In the genomic region with DNA sequence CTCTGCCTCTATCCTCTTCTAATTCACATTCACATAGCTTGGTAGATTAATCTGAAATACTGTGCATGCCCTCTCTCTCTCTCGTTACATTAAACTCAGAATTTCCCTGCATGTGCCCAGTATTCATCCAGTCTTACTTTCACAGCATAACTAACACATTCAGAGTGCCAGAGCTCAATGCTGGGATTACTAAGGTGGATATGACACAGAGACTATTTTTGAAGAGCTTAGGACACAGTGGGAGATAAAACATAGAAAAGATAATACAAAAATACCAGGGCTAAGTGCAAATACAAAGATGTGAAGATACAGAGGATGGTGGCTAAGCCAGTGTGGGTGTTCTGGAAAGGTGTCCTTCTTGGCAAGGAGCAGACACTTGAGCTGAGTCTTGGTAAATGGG, we compare ENCODE assay signal across 33 cellular contexts.
"Had no signal": no experiment of that assay in that cellular context is flagged by ENCODE, and none has a peak within 500 bp of the region (broad histone marks: within the 10 kb centered on the region; RNA-seq: fewer than 3 reads in every experiment).

No MANE protein-coding gene starts in this region.

- H3K4me3 Mint-ChIP-seq: activated B cell treated with CpG ODN at 0.5 μM for 24 hours; activated CD8-positive, alpha-beta T cell treated with anti-CD3 and anti-CD28 coated beads for 36 hours; activated naive CD4-positive, alpha-beta T cell treated with anti-CD3 and anti-CD28 coated beads, Interleukin-2, amount 10 ng/mL, durations not matched to agents 7 days and 5 days; activated naive CD8-positive, alpha-beta T cell treated with anti-CD3 and anti-CD28 coated beads, Interleukin-2, amount 10 ng/mL, durations not matched to agents 7 days and 5 days; activated T-cell treated with anti-CD3 and anti-CD28 coated beads, Interleukin-2, amount 50 U/mL, for 4 hours; activated T-helper 17 cell treated with anti-CD3 and anti-CD28 coated beads, Interleukin-2, amount 50 U/mL, for 72 hours; brain; T-helper 17 cell; T-helper 2 cell treated with Interferon-gamma antibody and Interleukin-4, amounts not matched to agents 5 μg/mL and 100 μg/mL, for 36 hours had no signal

- H3K4me3 ChIP-seq: ascending aorta, breast epithelium, cardiac muscle cell, esophagus muscularis mucosa, gastrocnemius medialis had no signal

- H3K9me3 Mint-ChIP-seq: activated B cell treated with CpG ODN at 0.5 μM for 24 hours; activated CD8-positive, alpha-beta T cell treated with anti-CD3 and anti-CD28 coated beads for 36 hours; activated naive CD4-positive, alpha-beta T cell treated with anti-CD3 and anti-CD28 coated beads, Interleukin-2, amount 10 ng/mL, durations not matched to agents 7 days and 5 days; activated naive CD4-positive, alpha-beta T cell treated with anti-CD3 and anti-CD28 coated beads, Interleukin-2, amount 50 U/mL, for 72 hours; activated naive CD8-positive, alpha-beta T cell treated with anti-CD3 and anti-CD28 coated beads, Interleukin-2, amount 10 ng/mL, durations not matched to agents 7 days and 5 days; activated T-cell treated with anti-CD3 and anti-CD28 coated beads, Interleukin-2, amount 50 U/mL, for 4 hours; activated T-helper 17 cell treated with anti-CD3 and anti-CD28 coated beads, Interleukin-2, amount 50 U/mL, for 72 hours; brain; effector memory CD8-positive, alpha-beta T cell; T-helper 2 cell treated with Interferon-gamma antibody and Interleukin-4, amounts not matched to agents 5 μg/mL and 100 μg/mL, for 36 hours had no signal

- H3K27me3 ChIP-seq: ascending aorta, breast epithelium, esophagus muscularis mucosa, gastrocnemius medialis had no signal

- ATAC-seq: activated CD4-positive, CD25-positive, alpha-beta regulatory T cell treated with anti-CD3 and anti-CD28 coated beads, Interleukin-2, amount 50 U/mL, for 24 hours; activated CD8-positive, alpha-beta T cell treated with anti-CD3 and anti-CD28 coated beads for 36 hours; activated naive CD4-positive, alpha-beta T cell treated with anti-CD3 and anti-CD28 coated beads, Interleukin-2, amount 50 U/mL, for 72 hours; activated T-cell treated with anti-CD3 and anti-CD28 coated beads, Interleukin-2, amount 50 U/mL, for 4 hours; activated T-helper 17 cell treated with anti-CD3 and anti-CD28 coated beads, Interleukin-2, amount 50 U/mL, for 72 hours; effector memory CD8-positive, alpha-beta T cell; foreskin keratinocyte; gastrocnemius medialis; T-helper 17 cell had no signal

- H3K4me1 Mint-ChIP-seq: activated T-helper 17 cell treated with anti-CD3 and anti-CD28 coated beads, Interleukin-2, amount 50 U/mL, for 72 hours; T-helper 17 cell had no signal

- H3K9me3 ChIP-seq: ascending aorta, breast epithelium, esophagus muscularis mucosa, gastrocnemius medialis had no signal

- H3K36me3 ChIP-seq: ascending aorta, breast epithelium, cardiac muscle cell, gastrocnemius medialis, WERI-Rb-1 had no signal

- H3K27ac Mint-ChIP-seq: activated B cell treated with CpG ODN at 0.5 μM for 24 hours; activated CD8-positive, alpha-beta T cell treated with anti-CD3 and anti-CD28 coated beads for 36 hours; activated naive CD4-positive, alpha-beta T cell treated with anti-CD3 and anti-CD28 coated beads, Interleukin-2, amount 10 ng/mL, durations not matched to agents 7 days and 5 days; activated naive CD4-positive, alpha-beta T cell treated with anti-CD3 and anti-CD28 coated beads, Interleukin-2, amount 50 U/mL, for 72 hours; activated naive CD8-positive, alpha-beta T cell treated with anti-CD3 and anti-CD28 coated beads, Interleukin-2, amount 10 ng/mL, durations not matched to agents 7 days and 5 days; activated T-helper 17 cell treated with anti-CD3 and anti-CD28 coated beads, Interleukin-2, amount 50 U/mL, for 72 hours; brain; T-helper 17 cell; T-helper 2 cell treated with Interferon-gamma antibody and Interleukin-4, amounts not matched to agents 5 μg/mL and 100 μg/mL, for 36 hours had no signal

- H3K27ac ChIP-seq: ascending aorta, breast epithelium, cardiac muscle cell, esophagus muscularis mucosa, foreskin keratinocyte, gastrocnemius medialis, WERI-Rb-1 had no signal

- H3K4me1 ChIP-seq: ascending aorta, breast epithelium, foreskin keratinocyte had no signal

- H3K27me3 Mint-ChIP-seq: effector memory CD8-positive, alpha-beta T cell had no signal

- DNase-seq: activated B cell treated with CpG ODN at 0.5 μM for 24 hours; activated CD4-positive, alpha-beta T cell treated with anti-CD3 and anti-CD28 coated beads for 48 hours; activated CD4-positive, alpha-beta T cell treated with anti-CD3 and anti-CD28 coated beads, Interleukin-2, amount 50 U/mL, for 1 hour; activated CD4-positive, alpha-beta T cell treated with anti-CD3 and anti-CD28 coated beads, Interleukin-2, amount 50 U/mL, for 48 hours; activated CD8-positive, alpha-beta memory T cell treated with anti-CD3 and anti-CD28 coated beads for 24 hours; activated CD8-positive, alpha-beta T cell treated with anti-CD3 and anti-CD28 coated beads for 36 hours; activated effector memory CD4-positive, alpha-beta T cell treated with Interleukin-2 at 50 U/mL for 16 hours; activated naive CD4-positive, alpha-beta T cell; activated naive CD4-positive, alpha-beta T cell treated with anti-CD3 and anti-CD28 coated beads, Interleukin-2, amount 10 ng/mL, durations not matched to agents 7 days and 5 days; activated naive CD8-positive, alpha-beta T cell treated with anti-CD3 and anti-CD28 coated beads, Interleukin-2, amount 10 ng/mL, durations not matched to agents 7 days and 5 days; activated T-cell treated with anti-CD3 and anti-CD28 coated beads, Interleukin-2, amount 50 U/mL, for 4 hours; central memory CD4-positive, alpha-beta T cell; cortex of kidney; dermis blood vessel endothelial cell; effector CD4-positive, alpha-beta T cell; effector memory CD8-positive, alpha-beta T cell; erythroblast; foreskin keratinocyte; gastrocnemius medialis; glutamatergic neuron; T-helper 1 cell; T-helper 17 cell; T1000; WERI-Rb-1 had no signal

- H3K36me3 Mint-ChIP-seq: activated naive CD4-positive, alpha-beta T cell treated with anti-CD3 and anti-CD28 coated beads, Interleukin-2, amount 10 ng/mL, durations not matched to agents 7 days and 5 days; activated naive CD4-positive, alpha-beta T cell treated with anti-CD3 and anti-CD28 coated beads, Interleukin-2, amount 50 U/mL, for 72 hours; activated naive CD8-positive, alpha-beta T cell treated with anti-CD3 and anti-CD28 coated beads, Interleukin-2, amount 10 ng/mL, durations not matched to agents 7 days and 5 days had no signal
